Comparison of ENCODE assay signal across 8 cellular contexts in the genomic region with DNA sequence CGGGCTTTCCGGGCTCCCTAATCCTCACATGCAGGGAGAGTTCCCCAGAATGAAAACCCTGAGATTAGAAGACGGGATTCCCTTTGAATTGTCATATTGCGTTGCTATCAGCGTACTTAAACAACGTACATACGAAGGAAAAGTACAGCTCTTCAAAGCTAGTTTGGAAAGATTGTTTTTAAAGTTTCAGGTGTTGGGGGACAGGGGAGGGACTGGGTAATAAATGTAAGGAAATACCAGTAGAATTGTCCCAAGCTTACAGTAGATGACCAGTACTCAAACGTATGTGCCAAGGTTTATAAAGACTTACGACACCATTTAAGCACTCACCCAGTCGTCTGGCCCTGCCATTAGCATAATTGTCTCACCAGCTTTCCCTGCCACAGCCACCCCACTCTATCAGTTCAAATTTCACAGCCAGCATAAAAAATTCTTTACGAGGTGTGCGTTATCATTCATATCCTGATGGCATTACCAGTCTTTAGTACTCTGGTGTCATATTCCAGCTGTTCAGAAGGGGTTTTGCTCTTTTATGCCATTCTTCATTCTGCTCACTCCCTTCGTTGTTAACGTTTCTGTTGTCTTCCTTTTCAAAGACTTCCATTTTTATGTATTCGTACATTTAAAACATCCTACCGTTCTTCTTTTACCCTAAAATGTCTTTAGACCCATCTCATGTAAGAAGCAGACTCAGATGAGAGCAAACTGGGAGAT. TPM values are rescaled to one million over a fixed set of nuclear protein-coding genes. Genes with fewer than 3 reads are reported as not detected.
DNase-seq lines count a peak whose midpoint lies in the region; ATAC-seq lines count a peak whose summit lies in the region.

No MANE protein-coding gene starts in this region.

- peak overlapping the region; percentile 93 for H3K9ac ChIP-seq in adipocyte (ENCODE audit: low read length)
- H3K9ac ChIP-seq in iPS-20b (ENCODE audit: low read depth, low read length): peak overlapping the region; percentile 91

- peak overlapping the region; percentile 13 for H3K27ac ChIP-seq in iPS-20b (ENCODE audit: low read length)

- H3K4me3 ChIP-seq in adipocyte (ENCODE audit: low read length) (peak overlapping the region; percentile 89), iPS-20b (ENCODE audit: low read length) (peak overlapping the region; percentile 80)

- H3K36me3 ChIP-seq in adipocyte (ENCODE audit: control insufficient read depth, insufficient read depth, low read length, severe bottlenecking) (no peaks in the 10 kb centered on the region), iPS-20b (ENCODE audit: insufficient read depth, low read depth, low read length) (no peaks in the 10 kb centered on the region)

- no peaks in the 10 kb centered on the region for H3K9me3 ChIP-seq in adipocyte (ENCODE audit: control insufficient read depth, low read length)
- H3K9me3 ChIP-seq in iPS-20b (ENCODE audit: insufficient read depth, low read depth, low read length): no peaks in the 10 kb centered on the region

- peaks cover 26% of the 10 kb centered on the region for H3K4me1 Mint-ChIP-seq in activated T-cell treated with anti-CD3 and anti-CD28 coated beads, Interleukin-2, amount 50 U/mL, for 4 hours (ENCODE audit: low read depth)
- peaks cover 9 to 25% of the 10 kb centered on the region in 2 donors for H3K4me1 Mint-ChIP-seq in stimulated activated naive B cell treated with anti-CD40 and anti-IgM and Interleukin-4, amounts not matched to agents 10 μg/mL and 1 μg/mL and 100 μg/mL, for 72 hours

- no peaks in the 10 kb centered on the region for H3K9me3 Mint-ChIP-seq in activated T-cell treated with anti-CD3 and anti-CD28 coated beads, Interleukin-2, amount 50 U/mL, for 4 hours
- no peaks in the 10 kb centered on the region for H3K9me3 Mint-ChIP-seq in stimulated activated naive B cell treated with anti-CD40 and anti-IgM and Interleukin-4, amounts not matched to agents 10 μg/mL and 1 μg/mL and 100 μg/mL, for 72 hours

- H3K4me1 ChIP-seq in adipocyte (ENCODE audit: control insufficient read depth, insufficient read depth, low read length): peaks cover 26% of the 10 kb centered on the region
- peaks cover 9% of the 10 kb centered on the region; the same call in 1 of the 2 replicates for H3K4me1 ChIP-seq in iPS-20b (ENCODE audit: insufficient read depth, low read length)

- no peaks in the 10 kb centered on the region for H3K36me3 Mint-ChIP-seq in activated T-cell treated with anti-CD3 and anti-CD28 coated beads, Interleukin-2, amount 50 U/mL, for 4 hours (ENCODE audit: insufficient read depth)
- H3K36me3 Mint-ChIP-seq in stimulated activated naive B cell treated with anti-CD40 and anti-IgM and Interleukin-4, amounts not matched to agents 10 μg/mL and 1 μg/mL and 100 μg/mL, for 72 hours: no peaks in the 10 kb centered on the region

- no peak for ATAC-seq in activated T-cell treated with anti-CD3 and anti-CD28 coated beads, Interleukin-2, amount 50 U/mL, for 4 hours
- no peak for ATAC-seq in stimulated activated naive B cell treated with anti-CD40 and anti-IgM and Interleukin-4, amounts not matched to agents 10 μg/mL and 1 μg/mL and 100 μg/mL, for 72 hours (replicated peaks)
- no peak for ATAC-seq in HG02852 (IDR thresholded peaks at IDR 0.05; ENCODE audit: unreplicated experiment)

- H3K27me3 ChIP-seq in adipocyte (replicated peaks; ENCODE audit: control insufficient read depth, insufficient read depth, low read length) (no peaks in the 10 kb centered on the region), iPS-20b (ENCODE audit: insufficient read depth, low read length) (no peaks in the 10 kb centered on the region)

- peak overlapping the region; percentile 92 for H3K4me3 Mint-ChIP-seq in activated T-cell treated with anti-CD3 and anti-CD28 coated beads, Interleukin-2, amount 50 U/mL, for 4 hours
- peak overlapping the region; percentile 90 to 95 for H3K4me3 Mint-ChIP-seq in stimulated activated naive B cell treated with anti-CD40 and anti-IgM and Interleukin-4, amounts not matched to agents 10 μg/mL and 1 μg/mL and 100 μg/mL, for 72 hours

- H3K27me3 Mint-ChIP-seq in activated T-cell treated with anti-CD3 and anti-CD28 coated beads, Interleukin-2, amount 50 U/mL, for 4 hours (ENCODE audit: low read depth): peaks cover 2% of the 10 kb centered on the region
- no peaks in the 10 kb centered on the region for H3K27me3 Mint-ChIP-seq in stimulated activated naive B cell treated with anti-CD40 and anti-IgM and Interleukin-4, amounts not matched to agents 10 μg/mL and 1 μg/mL and 100 μg/mL, for 72 hours

- H3K27ac Mint-ChIP-seq in stimulated activated naive B cell treated with anti-CD40 and anti-IgM and Interleukin-4, amounts not matched to agents 10 μg/mL and 1 μg/mL and 100 μg/mL, for 72 hours: peak overlapping the region; percentile 97

- DNase-seq in activated T-cell treated with anti-CD3 and anti-CD28 coated beads, Interleukin-2, amount 50 U/mL, for 4 hours: no peak
- DNase-seq in activated T-cell treated with anti-CD3 and anti-CD28 coated beads for 4 hours: no peak
- peak; percentile 79 for DNase-seq in NCI-H2107 treated with DMSO at 0.1 percent for 48 hours (lab: John Stamatoyannopoulos, UW; ENCODE audit: unreplicated experiment)
- DNase-seq in adipocyte (ENCODE audit: low read depth): peak; percentile 83
- peak; percentile 3 for DNase-seq in stimulated activated naive B cell treated with anti-CD40 and anti-IgM and Interleukin-4, amounts not matched to agents 10 μg/mL and 1 μg/mL and 100 μg/mL, for 72 hours
- no peak for DNase-seq in activated CD8-positive, alpha-beta memory T cell treated with anti-CD3 and anti-CD28 coated beads, Interleukin-2, amount 50 U/mL, for 48 hours

RNA-seq across cellular contexts. Expression of gene HP1BP3, which starts 0.8 kb away (rescaled TPM):
- 100 to 1,000 TPM; 102 to 116 (median 107) TPM for total RNA-seq in activated T-cell treated with anti-CD3 and anti-CD28 coated beads, Interleukin-2, amount 50 U/mL, for 4 hours

RNA-seq across cellular contexts. Expression of gene SH2D5, which starts 55.4 kb away (rescaled TPM):
- 1 to 10 TPM; 1.0 to 2.1 (median 1.1) TPM for total RNA-seq in activated T-cell treated with anti-CD3 and anti-CD28 coated beads, Interleukin-2, amount 50 U/mL, for 4 hours

Comparison
In these comparisons a context has a peak if more than half of its experiments do, and no peak if none do; other contexts are left out.
1. DNase-seq: peak in NCI-H2107 treated with DMSO at 0.1 percent for 48 hours (single experiment), adipocyte (single experiment) and stimulated activated naive B cell treated with anti-CD40 and anti-IgM and Interleukin-4, amounts not matched to agents 10 μg/mL and 1 μg/mL and 100 μg/mL, for 72 hours (single experiment); none in activated T-cell treated with anti-CD3 and anti-CD28 coated beads, Interleukin-2, amount 50 U/mL, for 4 hours (single experiment), activated T-cell treated with anti-CD3 and anti-CD28 coated beads for 4 hours (single experiment) and activated CD8-positive, alpha-beta memory T cell treated with anti-CD3 and anti-CD28 coated beads, Interleukin-2, amount 50 U/mL, for 48 hours (single experiment).